1 cellular context compared by ENCODE assay signal in the genomic region with DNA sequence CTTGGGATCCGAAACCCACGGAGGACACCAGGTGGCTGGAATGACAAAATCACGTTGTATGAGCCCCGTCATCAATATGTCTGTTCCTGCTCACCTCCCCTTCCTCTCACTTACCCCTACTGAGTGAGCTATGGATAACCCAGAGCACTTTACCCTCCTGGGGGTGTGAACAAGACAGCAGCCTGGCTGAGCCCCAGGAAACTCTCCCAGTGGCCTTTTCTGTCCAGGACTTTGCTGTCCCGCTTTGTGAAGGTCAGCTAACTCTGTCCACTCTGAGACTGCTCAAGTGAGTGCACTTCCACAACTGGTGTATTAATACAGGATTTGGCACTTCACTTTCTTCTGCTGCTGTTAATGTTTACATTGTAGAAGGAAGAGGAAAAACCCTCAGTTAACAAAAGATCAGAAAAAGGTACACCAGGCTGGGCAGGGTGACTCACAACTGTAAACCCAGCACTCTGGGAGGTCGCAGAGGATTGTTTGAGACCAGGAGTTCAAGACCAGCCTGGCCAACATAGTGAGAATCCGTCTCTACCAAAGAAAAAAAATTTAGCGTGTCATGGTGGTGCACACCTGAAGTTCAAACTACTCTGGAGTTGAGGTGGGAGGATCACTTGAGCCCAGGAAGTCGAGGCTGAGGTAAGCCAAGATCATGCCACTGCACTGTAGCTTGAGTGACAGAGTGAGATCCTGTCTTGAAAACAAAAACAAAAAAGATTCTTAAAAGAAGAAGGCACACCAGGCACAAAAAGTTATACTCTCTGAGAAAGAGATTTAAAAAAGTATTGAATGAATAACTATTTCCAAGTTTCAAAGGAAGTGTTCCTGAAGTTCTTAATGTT.
TF ChIP-seq lines count a peak whose summit lies in the region.

No MANE protein-coding gene starts in this region.

TF ChIP-seq in H1, 55 proteins besides CTCF, POLR2A, EP300 and RAD21:
- TF ChIP-seq ATF2 (IDR thresholded peaks at IDR 0.05; ENCODE audit: low read length) (no peak), JUND (IDR thresholded peaks at IDR 0.05; ENCODE audit: low read length) (no peak), TBP (IDR thresholded peaks at IDR 0.05; ENCODE audit: low read depth, low read length) (no peak), TEAD4 (IDR thresholded peaks at IDR 0.05; ENCODE audit: low read depth, low read length) (no peak), NRF1 (IDR thresholded peaks at IDR 0.05; ENCODE audit: low read depth, low read length) (no peak), SRF (IDR thresholded peaks at IDR 0.05; ENCODE audit: low read depth, low read length) (no peak), CREB1 (IDR thresholded peaks at IDR 0.05) (no peak)
TF ChIP-seq in H1: peak in this region for 0.
